In genomic region chr19:43895727-43896126, GRCh38 we compare ENCODE assay signal across 19 cellular contexts. TPM values are rescaled to one million over a fixed set of nuclear protein-coding genes. Genes with fewer than 3 reads are reported as not detected.
DNase-seq lines count a peak whose midpoint lies in the region; ATAC-seq, FAIRE-seq and TF ChIP-seq lines count a peak whose summit lies in the region.
"Had no signal": no experiment of that assay in that cellular context is flagged by ENCODE, and none has a peak within 500 bp of the region (broad histone marks: within the 10 kb centered on the region; RNA-seq: fewer than 3 reads in every experiment).

No MANE protein-coding gene starts in this region.

- no peaks in the 10 kb centered on the region for H4K20me1 ChIP-seq in HepG2 (ENCODE audit: insufficient read depth, low read length)
- H4K20me1 ChIP-seq in H9 (ENCODE audit: control insufficient read depth, insufficient read depth, insufficient read length): no peaks in the 10 kb centered on the region

- no peak overlapping the region for H2BK120ac ChIP-seq in H9 (ENCODE audit: low read depth, low read length, poor library complexity, severe bottlenecking)

- ATAC-seq in HepG2 (no peak), right lobe of liver (no peak), HG02884 (IDR thresholded peaks at IDR 0.05; ENCODE audit: unreplicated experiment) (no peak)

- H3K79me2 ChIP-seq in HepG2 (ENCODE audit: insufficient read depth, low read length): no peaks in the 10 kb centered on the region
- no peaks in the 10 kb centered on the region for H3K79me2 ChIP-seq in H9 (ENCODE audit: insufficient read depth, low read length)

- H3K36me3 ChIP-seq in HepG2 (replicated peaks in 1 of 2; ENCODE audit: control insufficient read depth in 1 of 2, insufficient read depth in 2 of 2, low read length in 2 of 2): no peaks in the 10 kb centered on the region
- H3K36me3 ChIP-seq in right lobe of liver: no peaks in the 10 kb centered on the region

- POLR2A ChIA-PET in HepG2 (lab: Yijun Ruan, JAX): no interaction called here

- no peak overlapping the region for H2BK20ac ChIP-seq in H9 (ENCODE audit: low read depth, low read length, poor library complexity, severe bottlenecking)

- no peaks in the 10 kb centered on the region for H3K79me1 ChIP-seq in H9 (ENCODE audit: insufficient read depth, low read depth, low read length, poor library complexity, severe bottlenecking)

- H4K5ac ChIP-seq in H9 (ENCODE audit: insufficient read length, low read depth, low read length): no peak overlapping the region

- H3K27me3 Mint-ChIP-seq in H9 (ENCODE audit: low read depth): no peaks in the 10 kb centered on the region
- H3K27me3 Mint-ChIP-seq: CD4-positive, alpha-beta memory T cell had no signal

- no peaks in the 10 kb centered on the region for H3K27me3 ChIP-seq in HepG2 (ENCODE audit: control insufficient read depth in 1 of 2, insufficient read depth in 2 of 2, low read length in 2 of 2)
- H3K27me3 ChIP-seq in right lobe of liver: no peaks in the 10 kb centered on the region
- H3K27me3 ChIP-seq in H9 (ENCODE audit: insufficient read depth, low read length): no peaks in the 10 kb centered on the region

- no peak overlapping the region for H3K4me2 ChIP-seq in HepG2 (ENCODE audit: low read depth, low read length)
- no peak overlapping the region for H3K4me2 ChIP-seq in H9 (ENCODE audit: insufficient read depth, insufficient read length, low read length)

- no peak for TF ChIP-seq RAD21 in HepG2 (CRISPR knock-in tag; IDR thresholded peaks at IDR 0.05)

- no peak overlapping the region for H3T11ph ChIP-seq in H9 (ENCODE audit: low read length)

- TF ChIP-seq CTCF in HepG2 (CRISPR knock-in tag; IDR thresholded peaks at IDR 0.05) (no peak), right lobe of liver (IDR thresholded peaks at IDR 0.05) (no peak), fibroblast of villous mesenchyme (IDR thresholded peaks at IDR 0.05; ENCODE audit: insufficient read depth, low read depth, low read length) (no peak), H9 (conservative IDR thresholded peaks at IDR 0.05) (no peak)

- no peak overlapping the region for H4K8ac ChIP-seq in H9 (replicated peaks; ENCODE audit: insufficient read length, low read depth, low read length)

- no peak overlapping the region for H2AK5ac ChIP-seq in H9 (ENCODE audit: insufficient read length, low read length)

- no peak for FAIRE-seq in HepG2 (lab: Jason Lieb, UNC)
- FAIRE-seq: A204.1, GM12892 had no signal

- H3K9me3 ChIP-seq in HepG2 (ENCODE audit: low read length): peaks cover 56% of the 10 kb centered on the region
- H3K9me3 ChIP-seq in right lobe of liver: peaks cover 0 to 7% (median 3%) of the 10 kb centered on the region in 4 donors
- H3K9me3 ChIP-seq in H9 (ENCODE audit: control insufficient read depth, low read depth, low read length): no peaks in the 10 kb centered on the region

- no peak overlapping the region for H3K56ac ChIP-seq in H9 (ENCODE audit: insufficient read length, low read depth, low read length)

- no peak overlapping the region for H3K23ac ChIP-seq in H9 (ENCODE audit: insufficient read length, low read depth, low read length)

- in situ Hi-C loops in HepG2 (cut with HindIII; ENCODE audit: extremely low pct_ligation_motif_present, low pct_unique_long_range_greater_than_20kb): no loop called here

- H3K27ac Mint-ChIP-seq in H9: no peak overlapping the region
- H3K27ac Mint-ChIP-seq: CD4-positive, alpha-beta memory T cell had no signal

- H3K4me3 ChIP-seq in HepG2 (replicated peaks in 1 of 3; ENCODE audit: insufficient read depth in 1 of 3, low read depth in 2 of 3, low read length in 3 of 3): no peak overlapping the region
- H3K4me3 ChIP-seq in right lobe of liver: no peak overlapping the region
- H3K4me3 ChIP-seq in fibroblast of villous mesenchyme (ENCODE audit: low read depth, low read length): no peak overlapping the region

- H3K9me3 Mint-ChIP-seq in H9: peaks cover 46 to 75% of the 10 kb centered on the region in 2 experiments

- peaks cover 17 to 41% (median 36%) of the 10 kb centered on the region in 3 experiments for H3K36me3 Mint-ChIP-seq in H9 (ENCODE audit: insufficient read depth in 1 of 3, low read depth in 3 of 3)

- H3K4me1 Mint-ChIP-seq in H9: peaks cover 0 to 3% of the 10 kb centered on the region in 2 experiments; a peak in 1 of 4 replicates

- H2BK15ac ChIP-seq in H9 (ENCODE audit: low read depth, low read length): no peak overlapping the region

- TF ChIP-seq POLR2A in HepG2 (IDR thresholded peaks at IDR 0.05; ENCODE audit: insufficient read depth in 1 of 2, low read depth in 2 of 2, low read length in 2 of 2) (no peak), right lobe of liver (IDR thresholded peaks at IDR 0.05) (no peak)

- CTCF ChIA-PET in HepG2 (lab: Yijun Ruan, JAX; ENCODE audit: low intra/inter-chr PET ratio, low total read pairs): no interaction called here

- H3K27ac ChIP-seq in HepG2 (ENCODE audit: extremely low read length, insufficient read depth, low read length): no peak overlapping the region
- no peak overlapping the region for H3K27ac ChIP-seq in right lobe of liver
- no peak overlapping the region for H3K27ac ChIP-seq in H9 (ENCODE audit: insufficient read length, low read depth, low read length)
- H3K27ac ChIP-seq: 22Rv1 had no signal

- H3K18ac ChIP-seq in H9 (ENCODE audit: insufficient read length, low read depth, low read length): no peak overlapping the region

- no peak for TF ChIP-seq EP300 in HepG2 (IDR thresholded peaks at IDR 0.05; ENCODE audit: low read depth in 2 of 2, low read length in 2 of 2)
- TF ChIP-seq EP300 in HepG2 (CRISPR knock-in tag; IDR thresholded peaks at IDR 0.05; ENCODE audit: borderline replicate concordance): no peak

- H2AFZ ChIP-seq in HepG2 (ENCODE audit: low read length) (no peak overlapping the region), H9 (ENCODE audit: low read length) (no peak overlapping the region)

- H2BK12ac ChIP-seq in H9 (ENCODE audit: insufficient read length, low read depth, low read length): no peak overlapping the region

- intact Hi-C loops in HepG2 (cut with micrococcal nuclease; ENCODE audit: unreplicated experiment) (no loop called here), right lobe of liver (cut with DNase I) (no loop called here)

- DNase-seq in HepG2 (ENCODE audit: low spot score) (no peak), right lobe of liver (no peak), fibroblast of gingiva (ENCODE audit: low read depth) (peak; percentile 29), fibroblast of villous mesenchyme (ENCODE audit: low read depth) (peak; percentile 5), cerebellar cortex (ENCODE audit: low spot score) (no peak), H9 (no peak)
- DNase-seq: C1 segment of cervical spinal cord; Calu3; CD4-positive, alpha-beta memory T cell; COR-L47; DMS53; DMS79 treated with DMSO at 0.1 percent for 48 hours; GOT3; HCEC 1CT had no signal

- BruUV-seq in HepG2 (replicated peaks; lab: Mats Ljungman, UMichigan): no TSS peak

- H3K4ac ChIP-seq in H9 (ENCODE audit: low read depth, low read length): no peak overlapping the region

- no peak overlapping the region for H3K14ac ChIP-seq in H9 (ENCODE audit: insufficient read depth, low read length)

- H3K4me1 ChIP-seq in HepG2 (ENCODE audit: insufficient read depth, low read length) (peaks cover 1% of the 10 kb centered on the region; the same call in 1 of the 2 replicates), right lobe of liver (no peaks in the 10 kb centered on the region), H9 (ENCODE audit: insufficient read depth, low read length) (no peaks in the 10 kb centered on the region)

- no peak overlapping the region for H3K4me3 Mint-ChIP-seq in H9
- H3K4me3 Mint-ChIP-seq: CD4-positive, alpha-beta memory T cell had no signal

- H2BK5ac ChIP-seq in H9 (ENCODE audit: insufficient read length, low read length): no peak overlapping the region

- no peaks in the 10 kb centered on the region for H3K23me2 ChIP-seq in H9 (ENCODE audit: insufficient read length, low read depth, low read length, poor library complexity, severe bottlenecking)

- no peak overlapping the region for H3K9ac ChIP-seq in HepG2 (ENCODE audit: insufficient read depth, low read depth, low read length)
- no peak overlapping the region for H3K9ac ChIP-seq in H9 (ENCODE audit: extremely low read depth, insufficient read length, low read length)

- H4K91ac ChIP-seq in H9 (ENCODE audit: insufficient read length, low read depth, low read length): no peak overlapping the region

RNA-seq across cellular contexts. Expression of gene ZNF404, which starts 12.0 kb away (rescaled TPM):
- total RNA-seq in HepG2 (2016; rRNA removed; fragmentation: Illumina TruSeq; extraction: Trizol): 1.2 and 2.6 TPM in 2 replicates
- total RNA-seq in HepG2 (2016; cell fraction: cytosol; rRNA removed; fragmentation: Illumina TruSeq; extraction: Trizol; ENCODE audit: low read depth): 0.40 and 0.44 TPM in 2 replicates
- total RNA-seq in HepG2 (2016; cell fraction: insoluble cytoplasmic fraction; rRNA removed; fragmentation: Illumina TruSeq; extraction: Trizol): 1.5 and 1.8 TPM in 2 replicates
- 0.52 and 1.1 TPM in 2 replicates for total RNA-seq in HepG2 (2016; cell fraction: membrane; rRNA removed; fragmentation: Illumina TruSeq; extraction: Trizol)
- 1.6 and 1.7 TPM in 2 replicates for total RNA-seq in HepG2 (2016; cell fraction: nucleus; rRNA removed; fragmentation: Illumina TruSeq; extraction: Trizol)
- 0.61 and 1.0 TPM in 2 replicates for polyA plus RNA-seq in HepG2 (2011; rRNA removed)
- polyA plus RNA-seq in HepG2 (2011; cell fraction: cytosol; rRNA removed): 0.20 and 0.38 TPM in 2 replicates
- polyA plus RNA-seq in HepG2 (2011; cell fraction: nucleus; rRNA removed): 0.87 and 2.3 TPM in 2 replicates
- 1.7 and 1.8 TPM in 2 replicates for polyA plus RNA-seq in HepG2 (2012)
- 0.07 and 0.34 TPM in 2 replicates for polyA plus RNA-seq in HepG2 (2016; cell fraction: cytosol; fragmentation: Illumina TruSeq; extraction: Trizol; ENCODE audit: low read depth)
- 1.3 and 1.6 TPM in 2 replicates for polyA plus RNA-seq in HepG2 (2016; cell fraction: insoluble cytoplasmic fraction; fragmentation: Illumina TruSeq; extraction: Trizol; ENCODE audit: low read depth)
- polyA plus RNA-seq in HepG2 (2016; cell fraction: membrane; fragmentation: Illumina TruSeq; extraction: Trizol; ENCODE audit: low read depth): 0.23 and 0.26 TPM in 2 replicates
- 1.7 and 3.0 TPM in 2 replicates for polyA plus RNA-seq in HepG2 (2016; cell fraction: nucleus; fragmentation: Illumina TruSeq; extraction: Trizol; ENCODE audit: insufficient read depth, low read depth)
- polyA minus RNA-seq in HepG2 (2011; rRNA and poly(A)+ RNA removed; ENCODE audit: low replicate concordance): not detected in 2 replicates
- polyA minus RNA-seq in HepG2 (2011; cell fraction: cytosol; rRNA and poly(A)+ RNA removed): 0.44 and 0.49 TPM in 2 replicates
- 0.77 and 0.99 TPM in 2 replicates for polyA minus RNA-seq in HepG2 (2011; cell fraction: nucleus; rRNA and poly(A)+ RNA removed)
- 1 to 10 TPM in 1 of 6 experiments, under 1 TPM in 4, not detected in 1; 0.26 to 1.4 (median 0.66) TPM for total RNA-seq in right lobe of liver
- 0.97 and 3.0 TPM in 2 replicates for total RNA-seq in fibroblast of villous mesenchyme
- total RNA-seq in H9 (2021): 2.0 and 2.7 TPM in 2 replicates
- total RNA-seq: G401 had no signal

RNA-seq across cellular contexts. Expression of gene ZNF45, which starts 39.4 kb away (rescaled TPM):
- 11.3 and 13.0 TPM in 2 replicates for total RNA-seq in HepG2 (2016; rRNA removed; fragmentation: Illumina TruSeq; extraction: Trizol)
- total RNA-seq in HepG2 (2016; cell fraction: cytosol; rRNA removed; fragmentation: Illumina TruSeq; extraction: Trizol; ENCODE audit: low read depth): 1.8 and 1.9 TPM in 2 replicates
- total RNA-seq in HepG2 (2016; cell fraction: insoluble cytoplasmic fraction; rRNA removed; fragmentation: Illumina TruSeq; extraction: Trizol): 11.6 and 15.8 TPM in 2 replicates
- 5.1 and 6.6 TPM in 2 replicates for total RNA-seq in HepG2 (2016; cell fraction: membrane; rRNA removed; fragmentation: Illumina TruSeq; extraction: Trizol)
- 11.7 and 14.4 TPM in 2 replicates for total RNA-seq in HepG2 (2016; cell fraction: nucleus; rRNA removed; fragmentation: Illumina TruSeq; extraction: Trizol)
- 2.4 and 2.8 TPM in 2 replicates for polyA plus RNA-seq in HepG2 (2011; rRNA removed)
- 1.7 and 2.0 TPM in 2 replicates for polyA plus RNA-seq in HepG2 (2011; cell fraction: cytosol; rRNA removed)
- polyA plus RNA-seq in HepG2 (2011; cell fraction: nucleus; rRNA removed): 3.3 and 4.8 TPM in 2 replicates
- 3.0 and 3.8 TPM in 2 replicates for polyA plus RNA-seq in HepG2 (2012)
- 0.66 and 0.70 TPM in 2 replicates for polyA plus RNA-seq in HepG2 (2016; cell fraction: cytosol; fragmentation: Illumina TruSeq; extraction: Trizol; ENCODE audit: low read depth)
- 8.4 and 8.8 TPM in 2 replicates for polyA plus RNA-seq in HepG2 (2016; cell fraction: insoluble cytoplasmic fraction; fragmentation: Illumina TruSeq; extraction: Trizol; ENCODE audit: low read depth)
- polyA plus RNA-seq in HepG2 (2016; cell fraction: membrane; fragmentation: Illumina TruSeq; extraction: Trizol; ENCODE audit: low read depth): 2.1 and 3.1 TPM in 2 replicates
- 12.8 and 15.1 TPM in 2 replicates for polyA plus RNA-seq in HepG2 (2016; cell fraction: nucleus; fragmentation: Illumina TruSeq; extraction: Trizol; ENCODE audit: insufficient read depth, low read depth)
- 3.1 and 11.3 TPM in 2 replicates for polyA minus RNA-seq in HepG2 (2011; rRNA and poly(A)+ RNA removed; ENCODE audit: low replicate concordance)
- 1.3 and 3.2 TPM in 2 replicates for polyA minus RNA-seq in HepG2 (2011; cell fraction: cytosol; rRNA and poly(A)+ RNA removed)
- polyA minus RNA-seq in HepG2 (2011; cell fraction: nucleus; rRNA and poly(A)+ RNA removed): 10.9 and 14.5 TPM in 2 replicates
- total RNA-seq in right lobe of liver: 1 to 10 TPM; 2.9 to 5.4 (median 4.7) TPM
- 18.4 and 25.5 TPM in 2 replicates for total RNA-seq in fibroblast of villous mesenchyme
- total RNA-seq in H9 (2021): 18.4 and 19.8 TPM in 2 replicates

RNA-seq across cellular contexts. Expression of gene ZNF221, which starts 55.3 kb away (rescaled TPM):
- 3.4 and 4.5 TPM in 2 replicates for total RNA-seq in HepG2 (2016; rRNA removed; fragmentation: Illumina TruSeq; extraction: Trizol)
- total RNA-seq in HepG2 (2016; cell fraction: cytosol; rRNA removed; fragmentation: Illumina TruSeq; extraction: Trizol; ENCODE audit: low read depth): 0.51 and 0.71 TPM in 2 replicates
- total RNA-seq in HepG2 (2016; cell fraction: insoluble cytoplasmic fraction; rRNA removed; fragmentation: Illumina TruSeq; extraction: Trizol): 3.4 and 3.9 TPM in 2 replicates
- 1.6 and 1.7 TPM in 2 replicates for total RNA-seq in HepG2 (2016; cell fraction: membrane; rRNA removed; fragmentation: Illumina TruSeq; extraction: Trizol)
- total RNA-seq in HepG2 (2016; cell fraction: nucleus; rRNA removed; fragmentation: Illumina TruSeq; extraction: Trizol): 6.2 TPM in 2 replicates
- 0.40 and 0.48 TPM in 2 replicates for polyA plus RNA-seq in HepG2 (2011; rRNA removed)
- 0.17 and 0.35 TPM in 2 replicates for polyA plus RNA-seq in HepG2 (2011; cell fraction: cytosol; rRNA removed)
- 1.0 and 2.0 TPM in 2 replicates for polyA plus RNA-seq in HepG2 (2011; cell fraction: nucleus; rRNA removed)
- 0.73 and 1.4 TPM in 2 replicates for polyA plus RNA-seq in HepG2 (2012)
- 0.12 TPM in 1 of 2 replicates, not detected in the other for polyA plus RNA-seq in HepG2 (2016; cell fraction: cytosol; fragmentation: Illumina TruSeq; extraction: Trizol; ENCODE audit: low read depth)
- 0.53 and 0.87 TPM in 2 replicates for polyA plus RNA-seq in HepG2 (2016; cell fraction: insoluble cytoplasmic fraction; fragmentation: Illumina TruSeq; extraction: Trizol; ENCODE audit: low read depth)
- not detected in 2 replicates for polyA plus RNA-seq in HepG2 (2016; cell fraction: membrane; fragmentation: Illumina TruSeq; extraction: Trizol; ENCODE audit: low read depth)
- 3.3 and 3.4 TPM in 2 replicates for polyA plus RNA-seq in HepG2 (2016; cell fraction: nucleus; fragmentation: Illumina TruSeq; extraction: Trizol; ENCODE audit: insufficient read depth, low read depth)
- polyA minus RNA-seq in HepG2 (2011; rRNA and poly(A)+ RNA removed; ENCODE audit: low replicate concordance): 0.40 and 1.2 TPM in 2 replicates
- polyA minus RNA-seq in HepG2 (2011; cell fraction: cytosol; rRNA and poly(A)+ RNA removed): 1.6 and 1.9 TPM in 2 replicates
- polyA minus RNA-seq in HepG2 (2011; cell fraction: nucleus; rRNA and poly(A)+ RNA removed): 8.4 and 13.6 TPM in 2 replicates
- 1 to 10 TPM in 5 of 6 experiments, under 1 TPM in 1; 0.50 to 2.9 (median 1.6) TPM for total RNA-seq in right lobe of liver
- 7.4 and 10.4 TPM in 2 replicates for total RNA-seq in fibroblast of villous mesenchyme
- 6.4 and 8.0 TPM in 2 replicates for total RNA-seq in H9 (2021)

Comparison
In these comparisons a context has a peak if more than half of its experiments do, and no peak if none do; other contexts are left out.
1. DNase-seq: peak in fibroblast of gingiva (single experiment) and fibroblast of villous mesenchyme (single experiment); none in HepG2 (single experiment), right lobe of liver (0 of 3), cerebellar cortex (single experiment) and H9 (single experiment).